Comparison of ENCODE assay signal across 25 cellular contexts in the genomic region with DNA sequence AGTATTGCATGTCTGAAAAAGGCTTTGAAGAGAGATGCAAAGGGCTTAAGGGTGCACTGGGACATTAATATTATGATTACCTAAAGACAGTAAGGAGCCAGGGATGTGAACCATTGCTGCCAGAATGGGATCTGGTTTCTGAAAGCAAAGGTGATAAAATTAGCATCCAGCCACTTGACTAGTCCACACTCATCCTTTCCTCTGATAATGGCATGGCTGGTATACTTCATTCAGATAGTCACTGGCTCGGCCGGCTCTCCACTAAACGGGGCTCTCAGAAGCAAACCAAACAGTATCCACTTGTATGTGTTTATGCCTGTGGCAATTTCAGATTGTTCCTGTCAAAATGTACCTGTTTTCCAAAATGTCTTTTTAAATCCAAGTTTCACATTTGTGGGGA.
"Had no signal": no experiment of that assay in that cellular context is flagged by ENCODE, and none has a peak within 500 bp of the region (broad histone marks: within the 10 kb centered on the region; RNA-seq: fewer than 3 reads in every experiment).

No MANE protein-coding gene starts in this region.

- H3K4me1 ChIP-seq: ascending aorta, Peyer's patch had no signal

- H3K9me3 ChIP-seq: ascending aorta, Peyer's patch had no signal

- H3K27me3 ChIP-seq: ascending aorta, cardiac muscle cell, Peyer's patch had no signal

- H3K27ac ChIP-seq: ascending aorta, cardiac muscle cell, Peyer's patch, SK-N-MC had no signal

- H3K36me3 ChIP-seq: ascending aorta, cardiac muscle cell, Peyer's patch had no signal

- DNase-seq: activated CD4-positive, alpha-beta T cell treated with anti-CD3 and anti-CD28 coated beads, Interleukin-2, amount 50 U/mL, for 4 hours; activated CD8-positive, alpha-beta T cell treated with anti-CD3 and anti-CD28 coated beads for 36 hours; activated effector memory CD4-positive, alpha-beta T cell treated with anti-CD3 and anti-CD28 coated beads, Interleukin-2, amount 50 U/mL, for 16 hours; activated naive CD4-positive, alpha-beta T cell; activated naive CD8-positive, alpha-beta T cell treated with anti-CD3 and anti-CD28 coated beads, Interleukin-2, amount 10 ng/mL, durations not matched to agents 7 days and 5 days; activated T-cell treated with anti-CD3 and anti-CD28 coated beads for 4 hours; activated T-cell treated with anti-CD3 and anti-CD28 coated beads, Interleukin-2, amount 50 U/mL, for 4 hours; amygdala; NCI-H1105; NCI-H1417 treated with DMSO at 0.1 percent for 48 hours; NCI-H1930; NCI-H2081 treated with DMSO at 0.1 percent for 48 hours; NCI-H2171; NCI-H510A; NCI-H526; NCI-H748 treated with DMSO at 0.1 percent for 48 hours; NK-92 treated with Interleukin-12 subunit alpha and Interleukin-12 subunit beta, amount 100 ng/mL, for 24 hours; PC-3; Peyer's patch; RPMI8226; T1000 had no signal

- H3K4me3 ChIP-seq: ascending aorta, cardiac muscle cell, K562, Peyer's patch, SK-N-MC had no signal

- ATAC-seq: activated CD8-positive, alpha-beta T cell treated with anti-CD3 and anti-CD28 coated beads for 36 hours; activated T-cell treated with anti-CD3 and anti-CD28 coated beads, Interleukin-2, amount 50 U/mL, for 4 hours; K562; PC-3 had no signal
